Comparison of ENCODE assay signal across 17 cellular contexts in genomic region chr12:54135621-54136027, GRCh38. TPM values are rescaled to one million over a fixed set of nuclear protein-coding genes. Genes with fewer than 3 reads are reported as not detected.
DNase-seq lines count a peak whose midpoint lies in the region; ATAC-seq and TF ChIP-seq lines count a peak whose summit lies in the region.
"Had no signal": no experiment of that assay in that cellular context is flagged by ENCODE, and none has a peak within 500 bp of the region (broad histone marks: within the 10 kb centered on the region; RNA-seq: fewer than 3 reads in every experiment).

No MANE protein-coding gene starts in this region.

- no peak overlapping the region for H4K8ac ChIP-seq in neuronal stem cell (ENCODE audit: low read depth, low read length)

- TF ChIP-seq POLR2A in spleen (IDR thresholded peaks at IDR 0.05), result no peak

- no peak overlapping the region for H3K9ac ChIP-seq in neuronal stem cell (ENCODE audit: low read depth, low read length, poor library complexity)

- H4K91ac ChIP-seq in neuronal stem cell (ENCODE audit: low read depth, low read length, poor library complexity), result no peak overlapping the region

- peak; percentile 38 for DNase-seq in DMS79 (lab: John Stamatoyannopoulos, UW)
- peak; percentile 31 to 48 for DNase-seq in NCI-H187 (lab: John Stamatoyannopoulos, UW)
- DNase-seq in neuronal stem cell (ENCODE audit: low spot score), result peak; percentile 56
- DNase-seq in spleen, result no peak
- no peak for DNase-seq in sciatic nerve (ENCODE audit: low spot score)
- no peak for DNase-seq in SHP77 (lab: John Stamatoyannopoulos, UW)
- DNase-seq in left lung, result no peak
- DNase-seq: activated CD4-positive, CD25-positive, alpha-beta regulatory T cell; activated naive CD4-positive, alpha-beta T cell; PC-9; right cardiac atrium; stimulated activated CD4-positive, alpha-beta T cell treated with anti-CD3 and anti-CD28 coated beads, Interleukin-4, amount 100 ng/mL, for 4 hours; T-cell; transverse colon had no signal

- no peaks in the 10 kb centered on the region for H3K79me1 ChIP-seq in neuronal stem cell (ENCODE audit: low read depth, low read length)

- H3K4me3 ChIP-seq in ectodermal cell (ENCODE audit: insufficient read depth, low read depth, low read length) (no peak overlapping the region), neuronal stem cell (ENCODE audit: low read length in 2 of 2) (no peak overlapping the region), spleen (no peak overlapping the region), left lung (no peak overlapping the region)
- H3K4me3 ChIP-seq: PC-9, transverse colon had no signal

- H3K14ac ChIP-seq in neuronal stem cell (ENCODE audit: low read length), result no peak overlapping the region

- no peak overlapping the region for H2BK5ac ChIP-seq in neuronal stem cell (ENCODE audit: low read length)

- 27 to 31% methylated on average over 6 of the region's 6 CpGs for WGBS in ectodermal cell, 2 experiments
- WGBS in neuronal stem cell (ENCODE audit: extremely low coverage in 2 of 2, insufficient read length in 2 of 2, insufficient replicate concordance in 1 of 2), 2 donors, result no CpG with 5 or more reads among the region's 6 CpGs
- 50 to 69% (median 67%) methylated on average over 6 of the region's 6 CpGs for WGBS in spleen, 5 donors

- H3K4ac ChIP-seq in neuronal stem cell (ENCODE audit: low read length), result no peak overlapping the region

- no peak overlapping the region for H2AFZ ChIP-seq in neuronal stem cell (ENCODE audit: low read length)
- H2AFZ ChIP-seq: PC-9 had no signal

- TF ChIP-seq CTCF in spleen (IDR thresholded peaks at IDR 0.05 in 8 of 11, conservative IDR thresholded peaks at IDR 0.05 in 3 of 11), result no peak
- no peak for TF ChIP-seq CTCF in left lung (IDR thresholded peaks at IDR 0.05)

- H3K36me3 ChIP-seq in ectodermal cell (ENCODE audit: control insufficient read depth, insufficient read depth, low read length) (no peaks in the 10 kb centered on the region), neuronal stem cell (replicated peaks in 1 of 2; ENCODE audit: control insufficient read depth in 2 of 2, insufficient read depth in 2 of 2, low read length in 2 of 2) (no peaks in the 10 kb centered on the region), spleen (no peaks in the 10 kb centered on the region), left lung (no peaks in the 10 kb centered on the region)
- H3K36me3 ChIP-seq: transverse colon had no signal

- no peak overlapping the region for H3K18ac ChIP-seq in neuronal stem cell (ENCODE audit: low read length)

- H2BK15ac ChIP-seq in neuronal stem cell (ENCODE audit: low read length), result no peak overlapping the region

- H3K23ac ChIP-seq in neuronal stem cell (ENCODE audit: low read depth, low read length, poor library complexity), result no peak overlapping the region

- peaks cover 44% of the 10 kb centered on the region for H3K4me1 ChIP-seq in ectodermal cell (ENCODE audit: control insufficient read depth, insufficient read depth, low read length)
- H3K4me1 ChIP-seq in neuronal stem cell (ENCODE audit: control insufficient read depth in 2 of 2, insufficient read depth in 1 of 2, low read depth in 1 of 2, low read length in 2 of 2), result peaks cover 0 to 24% of the 10 kb centered on the region in 2 donors
- no peaks in the 10 kb centered on the region for H3K4me1 ChIP-seq in spleen
- no peaks in the 10 kb centered on the region for H3K4me1 ChIP-seq in left lung

- no peak overlapping the region for H2BK120ac ChIP-seq in neuronal stem cell (ENCODE audit: low read depth, low read length)

- intact Hi-C loops in spleen (cut with DNase I; ENCODE audit: low total_unique reads) (no loop called here), sciatic nerve (cut with DNase I) (no loop called here), left lung (cut with DNase I) (no loop called here)

- peak overlapping the region; percentile 23 for H3K4me2 ChIP-seq in neuronal stem cell (ENCODE audit: insufficient read depth, low read length, poor library complexity, severe bottlenecking)
- H3K4me2 ChIP-seq: PC-9 had no signal

- H3K27me3 ChIP-seq in ectodermal cell (ENCODE audit: control insufficient read depth, insufficient read depth, low read length, poor library complexity, severe bottlenecking) (peaks cover 60% of the 10 kb centered on the region), neuronal stem cell (ENCODE audit: control insufficient read depth in 3 of 3, insufficient read depth in 3 of 3, low read depth in 1 of 3, low read length in 3 of 3) (peaks cover 0 to 96% (median 0%) of the 10 kb centered on the region in 3 experiments), spleen (replicated peaks in 1 of 7) (peaks cover 0 to 64% (median 9%) of the 10 kb centered on the region in 7 donors), left lung (peaks cover 0 to 75% of the 10 kb centered on the region in 2 donors)

- peak overlapping the region; percentile 3 for H3K27ac ChIP-seq in ectodermal cell (ENCODE audit: insufficient read depth, low read depth, low read length, poor library complexity, severe bottlenecking)
- no peak overlapping the region for H3K27ac ChIP-seq in neuronal stem cell (replicated peaks; ENCODE audit: low read length)
- no peak overlapping the region for H3K27ac ChIP-seq in spleen
- H3K27ac ChIP-seq in left lung, result no peak overlapping the region
- H3K27ac ChIP-seq: PC-9, transverse colon had no signal

- H3K9me3 ChIP-seq in ectodermal cell (ENCODE audit: control insufficient read depth, low read length), result no peaks in the 10 kb centered on the region
- H3K9me3 ChIP-seq in neuronal stem cell (replicated peaks in 1 of 2; ENCODE audit: control insufficient read depth in 2 of 2, insufficient read depth in 1 of 2, low read depth in 1 of 2, low read length in 2 of 2), result no peaks in the 10 kb centered on the region
- H3K9me3 ChIP-seq in spleen, result no peaks in the 10 kb centered on the region
- H3K9me3 ChIP-seq in left lung, result no peaks in the 10 kb centered on the region
- H3K9me3 ChIP-seq: transverse colon had no signal

- no peak overlapping the region for H2BK12ac ChIP-seq in neuronal stem cell (ENCODE audit: low read length)

- ATAC-seq in sciatic nerve, result no peak
- no peak for ATAC-seq in left lung
- ATAC-seq: left lobe of liver; natural killer cell treated with Interleukin-12 subunit alpha and Interleukin-12 subunit beta and Interleukin-15 and Interleukin-18, amount 100 ng/mL, for 72 hours; right cardiac atrium; T-cell had no signal

- H2AK5ac ChIP-seq in neuronal stem cell (ENCODE audit: low read depth, low read length), result no peak overlapping the region

RNA-seq across cellular contexts. Expression of gene SMUG1, which starts 53.2 kb away (rescaled TPM):
- polyA plus RNA-seq in ectodermal cell (2013, experiment 1 of 4), result 26.8 TPM
- 29.3 TPM for polyA plus RNA-seq in ectodermal cell (2013, experiment 2 of 4)
- 25.5 TPM for polyA plus RNA-seq in ectodermal cell (2013, experiment 3 of 4)
- 26.2 TPM for polyA plus RNA-seq in ectodermal cell (2013, experiment 4 of 4)
- 18.0 TPM for polyA plus RNA-seq in neuronal stem cell (2013, experiment 1 of 2)
- polyA plus RNA-seq in neuronal stem cell (2013, experiment 2 of 2), result 16.7 TPM
- total RNA-seq in spleen (10 to 100 TPM; 20.9 to 36.3 (median 23.1) TPM), sciatic nerve (25.3 TPM), left lung (10 to 100 TPM; 28.8 to 32.8 TPM)
- 10 to 100 TPM; 24.0 to 42.2 (median 37.4) TPM for polyA plus RNA-seq in spleen

Comparison
In these comparisons a context has a peak if more than half of its experiments do, and no peak if none do; other contexts are left out.
1. DNase-seq: peak in DMS79 (single experiment), NCI-H187 (2 of 2) and neuronal stem cell (single experiment); none in spleen (single experiment), sciatic nerve (single experiment), SHP77 (0 of 2) and left lung (0 of 2).